In genomic region chr14:23550131-23550826, GRCh38 we compare ENCODE assay signal across 9 cellular contexts. TPM values are rescaled to one million over a fixed set of nuclear protein-coding genes. Genes with fewer than 3 reads are reported as not detected.
DNase-seq lines count a peak whose midpoint lies in the region; ATAC-seq and TF ChIP-seq lines count a peak whose summit lies in the region.
"Had no signal": no experiment of that assay in that cellular context is flagged by ENCODE, and none has a peak within 500 bp of the region (broad histone marks: within the 10 kb centered on the region; RNA-seq: fewer than 3 reads in every experiment).

No MANE protein-coding gene starts in this region.

- peaks cover 13% of the 10 kb centered on the region; the same call in 1 of the 2 replicates for H3K79me2 ChIP-seq in H9 (ENCODE audit: insufficient read depth, low read length)

- DNase-seq in H9 = no peak
- DNase-seq in adipocyte (ENCODE audit: low read depth) = no peak
- DNase-seq in stomach = no peak
- DNase-seq in posterior vena cava (ENCODE audit: low spot score) = no peak
- no peak for DNase-seq in activated T-helper 2 cell treated with anti-CD3 and anti-CD28 coated beads, Interferon-gamma antibody, Interleukin-2, Interleukin-4, amounts not matched to agents 10 μg/mL and 5 μg/mL and 100 μg/mL, durations not matched to agents 14 hours and 24 hours and 36 hours (ENCODE audit: low spot score)
- DNase-seq in stimulated activated CD4-positive, alpha-beta T cell treated with anti-CD3 and anti-CD28 coated beads, Interleukin-4, amount 100 ng/mL, for 1 hour = no peak

- no peak overlapping the region for H2BK5ac ChIP-seq in H9 (ENCODE audit: insufficient read length, low read length)

- H3K27ac ChIP-seq in H9 (ENCODE audit: insufficient read length, low read depth, low read length) (no peak overlapping the region), iPS-18a (ENCODE audit: low read length) (no peak overlapping the region), stomach (peak overlapping the region in 2 of 5 donors; percentile 64 to 74)

- no peaks in the 10 kb centered on the region for H3K9me3 ChIP-seq in H9 (ENCODE audit: control insufficient read depth, low read depth, low read length)
- no peaks in the 10 kb centered on the region for H3K9me3 ChIP-seq in adipocyte (ENCODE audit: control insufficient read depth, low read length)
- H3K9me3 ChIP-seq in iPS-18a (ENCODE audit: control insufficient read depth, low read depth, low read length) = no peaks in the 10 kb centered on the region
- H3K9me3 ChIP-seq in stomach = no peaks in the 10 kb centered on the region

- no peaks in the 10 kb centered on the region for H3K27me3 ChIP-seq in H9 (ENCODE audit: insufficient read depth, low read length)
- H3K27me3 ChIP-seq in adipocyte (replicated peaks; ENCODE audit: control insufficient read depth, insufficient read depth, low read length) = no peaks in the 10 kb centered on the region
- no peaks in the 10 kb centered on the region for H3K27me3 ChIP-seq in iPS-18a (ENCODE audit: control insufficient read depth, insufficient read depth, low read length)
- H3K27me3 ChIP-seq in stomach = peaks cover 0 to 13% (median 0%) of the 10 kb centered on the region in 3 donors

- peaks cover 5 to 11% of the 10 kb centered on the region in 2 experiments for H3K4me1 Mint-ChIP-seq in H9
- H3K4me1 Mint-ChIP-seq in activated T-helper 2 cell treated with anti-CD3 and anti-CD28 coated beads, Interferon-gamma antibody, Interleukin-2, Interleukin-4, amounts not matched to agents 10 μg/mL and 5 μg/mL and 100 μg/mL, durations not matched to agents 14 hours and 24 hours and 36 hours (ENCODE audit: low read depth) = peaks cover 4% of the 10 kb centered on the region

- TF ChIP-seq CTCF in H9 (conservative IDR thresholded peaks at IDR 0.05) (no peak), stomach (IDR thresholded peaks at IDR 0.05) (no peak)

- H3K4me1 ChIP-seq in H9 (ENCODE audit: insufficient read depth, low read length) (peaks cover 37% of the 10 kb centered on the region; the same call in 1 of the 2 replicates), adipocyte (ENCODE audit: control insufficient read depth, insufficient read depth, low read length) (peaks cover 37% of the 10 kb centered on the region), iPS-18a (ENCODE audit: control insufficient read depth, low read depth, low read length) (peaks cover 56% of the 10 kb centered on the region), stomach (peaks cover 11 to 24% (median 19%) of the 10 kb centered on the region in 4 donors)

- no peak overlapping the region for H2AK5ac ChIP-seq in H9 (ENCODE audit: insufficient read length, low read length)

- no peaks in the 10 kb centered on the region for H3K79me1 ChIP-seq in H9 (ENCODE audit: insufficient read depth, low read depth, low read length, poor library complexity, severe bottlenecking)

- no peak overlapping the region for H2BK20ac ChIP-seq in H9 (ENCODE audit: low read depth, low read length, poor library complexity, severe bottlenecking)

- H3K4me2 ChIP-seq in H9 (ENCODE audit: insufficient read depth, insufficient read length, low read length) = peak overlapping the region; percentile 96

- H3K23ac ChIP-seq in H9 (ENCODE audit: insufficient read length, low read depth, low read length) = no peak overlapping the region

- no peak for TF ChIP-seq EP300 in stomach (IDR thresholded peaks at IDR 0.05)

- H3T11ph ChIP-seq in H9 (ENCODE audit: low read length) = no peak overlapping the region

- no peak overlapping the region for H2BK15ac ChIP-seq in H9 (ENCODE audit: low read depth, low read length)

- ATAC-seq in HG02884 (IDR thresholded peaks at IDR 0.05; ENCODE audit: unreplicated experiment) = no peak

- no peak overlapping the region for H2BK12ac ChIP-seq in H9 (ENCODE audit: insufficient read length, low read depth, low read length)

- no CpG with 5 or more reads among the region's 13 CpGs for WGBS in H9 (ENCODE audit: extremely low coverage, insufficient read length, low lambda C conversion rate)
- 37 to 52% (median 45%) methylated on average over 12 to 13 of the region's 13 CpGs for WGBS in stomach, 5 donors

- no peak overlapping the region for H4K5ac ChIP-seq in H9 (ENCODE audit: insufficient read length, low read depth, low read length)

- no peak for TF ChIP-seq POLR2A in stomach (IDR thresholded peaks at IDR 0.05)

- H2AFZ ChIP-seq in H9 (ENCODE audit: low read length) = no peak overlapping the region

- H3K18ac ChIP-seq in H9 (ENCODE audit: insufficient read length, low read depth, low read length) = peak overlapping the region; percentile 84

- H4K91ac ChIP-seq in H9 (ENCODE audit: insufficient read length, low read depth, low read length) = no peak overlapping the region

- no peak overlapping the region for H3K27ac Mint-ChIP-seq in H9
- no peak overlapping the region for H3K27ac Mint-ChIP-seq in activated T-helper 2 cell treated with anti-CD3 and anti-CD28 coated beads, Interferon-gamma antibody, Interleukin-2, Interleukin-4, amounts not matched to agents 10 μg/mL and 5 μg/mL and 100 μg/mL, durations not matched to agents 14 hours and 24 hours and 36 hours

- no peaks in the 10 kb centered on the region; the same call in 1 of the 2 replicates for H3K27me3 Mint-ChIP-seq in H9 (ENCODE audit: low read depth)
- H3K27me3 Mint-ChIP-seq in activated T-helper 2 cell treated with anti-CD3 and anti-CD28 coated beads, Interferon-gamma antibody, Interleukin-2, Interleukin-4, amounts not matched to agents 10 μg/mL and 5 μg/mL and 100 μg/mL, durations not matched to agents 14 hours and 24 hours and 36 hours (ENCODE audit: low read depth) = no peaks in the 10 kb centered on the region

- H3K4ac ChIP-seq in H9 (ENCODE audit: low read depth, low read length) = no peak overlapping the region; the same call in 1 of the 2 replicates

- H3K36me3 Mint-ChIP-seq in H9 (ENCODE audit: insufficient read depth in 1 of 3, low read depth in 3 of 3) = 0 out of 7 replicates have a peak, but pooled peaks cover 0 to 8% (median 0%) of the 10 kb centered on the region in 3 experiments
- no peaks in the 10 kb centered on the region for H3K36me3 Mint-ChIP-seq in activated T-helper 2 cell treated with anti-CD3 and anti-CD28 coated beads, Interferon-gamma antibody, Interleukin-2, Interleukin-4, amounts not matched to agents 10 μg/mL and 5 μg/mL and 100 μg/mL, durations not matched to agents 14 hours and 24 hours and 36 hours (ENCODE audit: low read depth)
- H3K36me3 Mint-ChIP-seq: mesothelial cell of epicardium had no signal

- H4K8ac ChIP-seq in H9 (replicated peaks; ENCODE audit: insufficient read length, low read depth, low read length) = no peak overlapping the region

- H3K4me3 ChIP-seq in adipocyte (ENCODE audit: low read length) (peak overlapping the region; percentile 86), iPS-18a (ENCODE audit: low read length) (peak overlapping the region; percentile 82), stomach (peak overlapping the region; percentile 60 to 80 (median 70))

- H2BK120ac ChIP-seq in H9 (ENCODE audit: low read depth, low read length, poor library complexity, severe bottlenecking) = no peak overlapping the region

- H3K56ac ChIP-seq in H9 (ENCODE audit: insufficient read length, low read depth, low read length) = no peak overlapping the region

- H3K14ac ChIP-seq in H9 (ENCODE audit: insufficient read depth, low read length) = peak overlapping the region; percentile 14

- H3K36me3 ChIP-seq in adipocyte (ENCODE audit: control insufficient read depth, insufficient read depth, low read length, severe bottlenecking) (no peaks in the 10 kb centered on the region), iPS-18a (ENCODE audit: control insufficient read depth, low read depth, low read length) (no peaks in the 10 kb centered on the region), stomach (no peaks in the 10 kb centered on the region)

- H3K9ac ChIP-seq in H9 (ENCODE audit: extremely low read depth, insufficient read length, low read length) (peak overlapping the region; percentile 92), adipocyte (ENCODE audit: low read length) (peak overlapping the region; percentile 83), iPS-18a (ENCODE audit: low read length) (peak overlapping the region; percentile 85)

- no peak overlapping the region for H3K4me3 Mint-ChIP-seq in H9
- no peak overlapping the region for H3K4me3 Mint-ChIP-seq in activated T-helper 2 cell treated with anti-CD3 and anti-CD28 coated beads, Interferon-gamma antibody, Interleukin-2, Interleukin-4, amounts not matched to agents 10 μg/mL and 5 μg/mL and 100 μg/mL, durations not matched to agents 14 hours and 24 hours and 36 hours (ENCODE audit: low read depth)
- H3K4me3 Mint-ChIP-seq: mesothelial cell of epicardium had no signal

- peaks cover 19% of the 10 kb centered on the region for H3K23me2 ChIP-seq in H9 (ENCODE audit: insufficient read length, low read depth, low read length, poor library complexity, severe bottlenecking)

- intact Hi-C loops in stomach (cut with DNase I; ENCODE audit: low total_unique reads) (no loop called here), posterior vena cava (cut with DNase I) (loop anchor here in 1 of 2 donors (10.0 kb wide), 1 partner anchor 225 kb away; the partner anchor contains the start of gene PABPN1)
- intact Hi-C loops in activated T-helper 2 cell treated with anti-CD3 and anti-CD28 coated beads, Interferon-gamma antibody, Interleukin-2, Interleukin-4, amounts not matched to agents 10 μg/mL and 5 μg/mL and 100 μg/mL, durations not matched to agents 14 hours and 24 hours and 36 hours (cut with micrococcal nuclease) = no loop called here

- H3K9me3 Mint-ChIP-seq in H9 = no peaks in the 10 kb centered on the region
- no peaks in the 10 kb centered on the region for H3K9me3 Mint-ChIP-seq in activated T-helper 2 cell treated with anti-CD3 and anti-CD28 coated beads, Interferon-gamma antibody, Interleukin-2, Interleukin-4, amounts not matched to agents 10 μg/mL and 5 μg/mL and 100 μg/mL, durations not matched to agents 14 hours and 24 hours and 36 hours
- H3K9me3 Mint-ChIP-seq: mesothelial cell of epicardium had no signal

- H4K20me1 ChIP-seq in H9 (ENCODE audit: control insufficient read depth, insufficient read depth, insufficient read length) = no peaks in the 10 kb centered on the region

RNA-seq across cellular contexts. Expression of gene ZFHX2, which starts 1.3 kb away (rescaled TPM):
- 19.2 and 19.4 TPM in 2 replicates for total RNA-seq in H9 (2021)
- 1 to 10 TPM in 1 of 5 donors, under 1 TPM in 4; under 0.01 to 2.9 (median 0.43) TPM for total RNA-seq in stomach
- polyA plus RNA-seq in stomach = 1 to 10 TPM in 1 of 3 donors, under 1 TPM in 1, not detected in 1; 0.68 to 1.1 TPM
- total RNA-seq in posterior vena cava = 1 to 10 TPM; 2.3 to 2.4 TPM
- 2.0 and 2.5 TPM in 2 replicates for total RNA-seq in activated T-helper 2 cell treated with anti-CD3 and anti-CD28 coated beads, Interferon-gamma antibody, Interleukin-2, Interleukin-4, amounts not matched to agents 10 μg/mL and 5 μg/mL and 100 μg/mL, durations not matched to agents 14 hours and 24 hours and 36 hours

RNA-seq across cellular contexts. Expression of gene THTPA, which starts 5.8 kb away (rescaled TPM):
- total RNA-seq in H9 (2021) (13.4 and 15.6 TPM in 2 replicates), stomach (100 to 1,000 TPM in 1 of 5 donors, 10 to 100 TPM in 3, 1 to 10 TPM in 1; 8.5 to 170 (median 20.6) TPM), posterior vena cava (10 to 100 TPM; 11.6 to 19.6 TPM)
- polyA plus RNA-seq in stomach = 10 to 100 TPM in 2 of 3 donors, 1 to 10 TPM in 1; 8.6 to 16.7 (median 15.9) TPM
- total RNA-seq in activated T-helper 2 cell treated with anti-CD3 and anti-CD28 coated beads, Interferon-gamma antibody, Interleukin-2, Interleukin-4, amounts not matched to agents 10 μg/mL and 5 μg/mL and 100 μg/mL, durations not matched to agents 14 hours and 24 hours and 36 hours = 12.8 and 13.7 TPM in 2 replicates

RNA-seq across cellular contexts. Expression of gene AP1G2, which starts 17.3 kb away (rescaled TPM):
- total RNA-seq in H9 (2021) = 107 and 121 TPM in 2 replicates
- 100 to 1,000 TPM in 4 of 5 donors, 10 to 100 TPM in 1; 39.1 to 531 (median 212) TPM for total RNA-seq in stomach
- polyA plus RNA-seq in stomach = 100 to 1,000 TPM in 2 of 3 donors, 10 to 100 TPM in 1; 85.9 to 214 (median 113) TPM
- 10 to 100 TPM; 31.5 to 36.5 TPM for total RNA-seq in posterior vena cava
- 164 and 170 TPM in 2 replicates for total RNA-seq in activated T-helper 2 cell treated with anti-CD3 and anti-CD28 coated beads, Interferon-gamma antibody, Interleukin-2, Interleukin-4, amounts not matched to agents 10 μg/mL and 5 μg/mL and 100 μg/mL, durations not matched to agents 14 hours and 24 hours and 36 hours

RNA-seq across cellular contexts. Expression of gene JPH4, which starts 28.3 kb away (rescaled TPM):
- total RNA-seq in H9 (2021) = 6.7 and 6.8 TPM in 2 replicates
- total RNA-seq in stomach = 1 to 10 TPM in 1 of 5 donors, under 1 TPM in 2, not detected in 2; 0.43 to 1.1 (median 0.58) TPM
- under 1 TPM; 0.15 to 0.50 (median 0.30) TPM for polyA plus RNA-seq in stomach
- 1 to 10 TPM; 4.3 to 5.6 TPM for total RNA-seq in posterior vena cava
- total RNA-seq in activated T-helper 2 cell treated with anti-CD3 and anti-CD28 coated beads, Interferon-gamma antibody, Interleukin-2, Interleukin-4, amounts not matched to agents 10 μg/mL and 5 μg/mL and 100 μg/mL, durations not matched to agents 14 hours and 24 hours and 36 hours = 0.09 TPM in 2 replicates
